ENCODE assay signal across 30 cellular contexts in the genomic region with DNA sequence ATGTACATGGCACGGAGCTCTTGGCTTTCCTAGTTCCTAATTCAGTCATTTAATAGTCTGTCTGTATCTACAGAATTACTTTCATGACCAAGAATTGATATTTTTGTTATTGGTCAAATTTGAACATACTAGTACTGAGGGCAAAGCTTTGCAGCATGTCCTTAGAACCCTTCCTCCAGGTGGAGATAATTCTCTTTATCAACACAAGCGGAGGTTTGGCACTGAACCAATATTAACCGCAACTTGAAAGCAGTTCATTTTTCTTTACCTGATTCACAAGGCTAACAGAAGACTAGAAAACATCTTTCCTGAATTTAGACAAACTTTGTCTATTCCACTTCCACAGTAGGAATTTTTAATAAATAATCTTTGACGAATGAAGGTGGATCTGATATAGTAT.
"Had no signal": no experiment of that assay in that cellular context is flagged by ENCODE, and none has a peak within 500 bp of the region (broad histone marks: within the 10 kb centered on the region; RNA-seq: fewer than 3 reads in every experiment).

No MANE protein-coding gene starts in this region.

- H3K27ac Mint-ChIP-seq: activated CD8-positive, alpha-beta T cell treated with anti-CD3 and anti-CD28 coated beads for 36 hours; activated naive CD4-positive, alpha-beta T cell treated with anti-CD3 and anti-CD28 coated beads, Interleukin-2, amount 50 U/mL, for 24 hours; activated naive CD8-positive, alpha-beta T cell treated with anti-CD3 and anti-CD28 coated beads, Interleukin-2, amount 10 ng/mL, durations not matched to agents 7 days and 5 days; activated T-cell treated with anti-CD3 and anti-CD28 coated beads, Interleukin-2, amount 50 U/mL, for 72 hours; activated T-helper 17 cell treated with anti-CD3 and anti-CD28 coated beads, Interleukin-2, amount 50 U/mL, for 72 hours had no signal

- H3K4me3 Mint-ChIP-seq: activated CD8-positive, alpha-beta T cell treated with anti-CD3 and anti-CD28 coated beads for 36 hours; activated naive CD4-positive, alpha-beta T cell treated with anti-CD3 and anti-CD28 coated beads, Interleukin-2, amount 50 U/mL, for 24 hours; activated naive CD8-positive, alpha-beta T cell treated with anti-CD3 and anti-CD28 coated beads, Interleukin-2, amount 10 ng/mL, durations not matched to agents 7 days and 5 days; activated T-cell treated with anti-CD3 and anti-CD28 coated beads, Interleukin-2, amount 50 U/mL, for 72 hours; activated T-helper 17 cell treated with anti-CD3 and anti-CD28 coated beads, Interleukin-2, amount 50 U/mL, for 72 hours had no signal

- H3K4me1 Mint-ChIP-seq: activated naive CD4-positive, alpha-beta T cell treated with anti-CD3 and anti-CD28 coated beads, Interleukin-2, amount 50 U/mL, for 24 hours; activated naive CD8-positive, alpha-beta T cell treated with anti-CD3 and anti-CD28 coated beads, Interleukin-2, amount 10 ng/mL, durations not matched to agents 7 days and 5 days; activated T-helper 17 cell treated with anti-CD3 and anti-CD28 coated beads, Interleukin-2, amount 50 U/mL, for 72 hours had no signal

- H3K9me3 ChIP-seq: MG63, SJCRH30 had no signal

- H3K27ac ChIP-seq: ascending aorta, KMS-11, SJCRH30, WERI-Rb-1 had no signal

- H3K9ac ChIP-seq: KMS-11 had no signal

- H3K36me3 Mint-ChIP-seq: activated naive CD4-positive, alpha-beta T cell treated with anti-CD3 and anti-CD28 coated beads, Interleukin-2, amount 50 U/mL, for 24 hours; activated naive CD8-positive, alpha-beta T cell treated with anti-CD3 and anti-CD28 coated beads, Interleukin-2, amount 10 ng/mL, durations not matched to agents 7 days and 5 days had no signal

- H3K36me3 ChIP-seq: ascending aorta, MG63, WERI-Rb-1 had no signal

- ATAC-seq: activated CD8-positive, alpha-beta T cell treated with anti-CD3 and anti-CD28 coated beads for 36 hours; activated T-cell treated with anti-CD3 and anti-CD28 coated beads, Interleukin-2, amount 50 U/mL, for 72 hours; activated T-helper 17 cell treated with anti-CD3 and anti-CD28 coated beads, Interleukin-2, amount 50 U/mL, for 72 hours had no signal

- DNase-seq: activated CD4-positive, alpha-beta T cell treated with anti-CD3 and anti-CD28 coated beads for 1 hour; activated CD4-positive, alpha-beta T cell treated with anti-CD3 and anti-CD28 coated beads for 48 hours; activated CD4-positive, CD25-positive, alpha-beta regulatory T cell; activated CD8-positive, alpha-beta T cell treated with anti-CD3 and anti-CD28 coated beads for 36 hours; activated gamma-delta T cell; activated naive CD4-positive, alpha-beta T cell treated with Interleukin-2 at 50 U/mL for 16 hours; activated naive CD8-positive, alpha-beta T cell treated with anti-CD3 and anti-CD28 coated beads, Interleukin-2, amount 10 ng/mL, durations not matched to agents 7 days and 5 days; activated T-cell treated with anti-CD3 and anti-CD28 coated beads, Interleukin-2, amount 50 U/mL, for 1 hour; activated T-cell treated with anti-CD3 and anti-CD28 coated beads, Interleukin-2, amount 50 U/mL, for 72 hours; amygdala; MG63; NCI-H1048; NCI-H1105 treated with DMSO at 0.1 percent for 48 hours; NCI-H1436; NCI-H1694; NCI-H1930; NCI-H2081 treated with DMSO at 0.1 percent for 48 hours; NCI-H2171; NCI-H510A; NCI-H526; NCI-H748 treated with DMSO at 0.1 percent for 48 hours; SHP77; SJCRH30; T1000; WERI-Rb-1 had no signal

- H3K27me3 Mint-ChIP-seq: activated CD8-positive, alpha-beta T cell treated with anti-CD3 and anti-CD28 coated beads for 36 hours; activated naive CD4-positive, alpha-beta T cell treated with anti-CD3 and anti-CD28 coated beads, Interleukin-2, amount 50 U/mL, for 24 hours; activated naive CD8-positive, alpha-beta T cell treated with anti-CD3 and anti-CD28 coated beads, Interleukin-2, amount 10 ng/mL, durations not matched to agents 7 days and 5 days; activated T-helper 17 cell treated with anti-CD3 and anti-CD28 coated beads, Interleukin-2, amount 50 U/mL, for 72 hours had no signal

- H3K4me3 ChIP-seq: ascending aorta, MG63, SJCRH30, SK-N-MC had no signal

- H3K4me1 ChIP-seq: ascending aorta had no signal

- H3K27me3 ChIP-seq: ascending aorta, MG63, SJCRH30 had no signal

- H3K4me2 ChIP-seq: KMS-11 had no signal
